In the genomic region with DNA sequence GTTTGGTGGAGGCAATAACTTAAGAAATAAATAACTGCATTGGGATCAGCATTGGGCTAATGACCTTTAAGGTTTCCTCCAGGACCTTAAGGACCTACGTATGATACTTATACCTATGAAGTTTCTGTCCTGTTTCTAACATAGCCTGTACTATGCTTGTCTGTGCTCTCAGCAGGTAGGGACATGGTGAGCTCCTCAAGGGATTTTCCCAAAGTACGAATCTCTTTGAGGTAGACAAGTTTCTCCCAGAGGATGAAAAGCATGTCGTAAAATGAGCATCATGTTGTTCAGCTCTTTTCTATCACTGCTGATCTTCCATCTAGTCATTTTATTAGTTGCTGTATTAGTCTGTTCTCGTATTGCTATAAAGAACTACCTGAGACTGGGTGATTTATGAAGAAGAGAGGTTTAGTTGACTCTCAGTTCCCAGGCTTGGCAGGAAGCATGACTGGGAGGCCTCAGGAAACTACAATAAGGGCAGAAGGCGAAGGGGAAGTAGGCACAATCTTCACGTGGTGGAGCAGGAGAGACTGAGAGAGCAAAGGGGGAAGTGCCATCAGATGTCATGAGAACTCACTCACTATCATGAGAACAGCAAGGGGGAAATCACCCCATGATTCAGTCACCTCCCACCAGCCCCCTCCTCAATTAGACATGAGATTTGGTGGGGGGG, we compare ENCODE assay signal across 14 cellular contexts.
DNase-seq lines count a peak whose midpoint lies in the region; ATAC-seq and TF ChIP-seq lines count a peak whose summit lies in the region.
"Had no signal": no experiment of that assay in that cellular context is flagged by ENCODE, and none has a peak within 500 bp of the region (broad histone marks: within the 10 kb centered on the region; RNA-seq: fewer than 3 reads in every experiment).

No MANE protein-coding gene starts in this region.

- no peak overlapping the region for H3K4me3 Mint-ChIP-seq in activated T-cell treated with anti-CD3 and anti-CD28 coated beads, Interleukin-2, amount 50 U/mL, for 24 hours

- H3K4me1 Mint-ChIP-seq in activated T-cell treated with anti-CD3 and anti-CD28 coated beads, Interleukin-2, amount 50 U/mL, for 24 hours (ENCODE audit: low read depth), result peaks cover 12% of the 10 kb centered on the region

- H3K9me3 ChIP-seq in neutrophil, result no peaks in the 10 kb centered on the region
- H3K9me3 ChIP-seq in effector memory CD4-positive, alpha-beta T cell (ENCODE audit: control insufficient read depth, low read length), result peaks cover 3% of the 10 kb centered on the region
- H3K9me3 ChIP-seq: uterus had no signal

- no peak overlapping the region for H3K4me3 ChIP-seq in GM12864 (ENCODE audit: low read depth, low read length)
- peak overlapping the region in 1 of 2 experiments; percentile 23 for H3K4me3 ChIP-seq in neutrophil (ENCODE audit: low read depth in 1 of 2, low read length in 1 of 2)
- H3K4me3 ChIP-seq in effector memory CD4-positive, alpha-beta T cell (ENCODE audit: insufficient read depth, low read depth, low read length, poor library complexity, severe bottlenecking), result no peak overlapping the region
- H3K4me3 ChIP-seq: uterus had no signal

- ATAC-seq in HG03108 (IDR thresholded peaks at IDR 0.05; ENCODE audit: unreplicated experiment) (no peak), HG03342 (IDR thresholded peaks at IDR 0.05; ENCODE audit: unreplicated experiment) (no peak)

- DNase-seq in GM12864 (ENCODE audit: low read depth) (peak; percentile 44), Kasumi-1 (lab: John Stamatoyannopoulos, UW) (peak; percentile 88), NCI-H2107 treated with DMSO at 0.1 percent for 48 hours (lab: John Stamatoyannopoulos, UW; ENCODE audit: unreplicated experiment) (no peak)
- no peak for DNase-seq in activated T-cell treated with anti-CD3 and anti-CD28 coated beads, Interleukin-2, amount 50 U/mL, for 24 hours
- DNase-seq in effector memory CD4-positive, alpha-beta T cell, result no peak
- DNase-seq: DMS 273 treated with DMSO at 0.1 percent for 48 hours, GOT3, NCI-H2029, occipital lobe, uterus had no signal

- peaks cover 10% of the 10 kb centered on the region for H3K9me3 Mint-ChIP-seq in activated T-cell treated with anti-CD3 and anti-CD28 coated beads, Interleukin-2, amount 50 U/mL, for 24 hours

- H3K27me3 ChIP-seq in neutrophil, result peaks cover 3% of the 10 kb centered on the region
- no peaks in the 10 kb centered on the region for H3K27me3 ChIP-seq in effector memory CD4-positive, alpha-beta T cell (replicated peaks; ENCODE audit: control insufficient read depth, insufficient read depth, low read length, poor library complexity, severe bottlenecking)
- H3K27me3 ChIP-seq: uterus had no signal

- no peaks in the 10 kb centered on the region for H3K36me3 Mint-ChIP-seq in activated T-cell treated with anti-CD3 and anti-CD28 coated beads, Interleukin-2, amount 50 U/mL, for 24 hours (ENCODE audit: low read depth)

- H3K36me3 ChIP-seq in neutrophil, result no peaks in the 10 kb centered on the region
- H3K36me3 ChIP-seq in effector memory CD4-positive, alpha-beta T cell (ENCODE audit: control insufficient read depth, insufficient read depth, low read length), result no peaks in the 10 kb centered on the region
- H3K36me3 ChIP-seq: uterus had no signal

- H3K27me3 Mint-ChIP-seq in activated T-cell treated with anti-CD3 and anti-CD28 coated beads, Interleukin-2, amount 50 U/mL, for 24 hours, result peaks cover 8% of the 10 kb centered on the region

- peak overlapping the region; percentile 90 for H3K27ac ChIP-seq in neutrophil
- no peak overlapping the region for H3K27ac ChIP-seq in effector memory CD4-positive, alpha-beta T cell (ENCODE audit: insufficient read depth, low read length, poor library complexity, severe bottlenecking)
- H3K27ac ChIP-seq: RWPE1, uterus had no signal

- H3K4me1 ChIP-seq in neutrophil (ENCODE audit: control insufficient read depth in 1 of 2, insufficient read depth in 1 of 2, low read depth in 1 of 2, low read length in 1 of 2), result peaks cover 14 to 19% of the 10 kb centered on the region in 2 experiments
- H3K4me1 ChIP-seq in effector memory CD4-positive, alpha-beta T cell (ENCODE audit: control insufficient read depth, insufficient read depth, low read length, poor library complexity, severe bottlenecking), result no peaks in the 10 kb centered on the region
- H3K4me1 ChIP-seq: uterus had no signal

- TF ChIP-seq CTCF in GM12864 (IDR thresholded peaks at IDR 0.05; ENCODE audit: low read depth, low read length, missing control alignments), result no peak
- peak; percentile 29 for TF ChIP-seq CTCF in neutrophil (IDR thresholded peaks at IDR 0.05)

- peak overlapping the region; percentile 55 for H3K27ac Mint-ChIP-seq in activated T-cell treated with anti-CD3 and anti-CD28 coated beads, Interleukin-2, amount 50 U/mL, for 24 hours

Comparison
In these comparisons a context has a peak if more than half of its experiments do, and no peak if none do; other contexts are left out.
1. DNase-seq: peak in GM12864 (single experiment) and Kasumi-1 (2 of 2); none in activated T-cell treated with anti-CD3 and anti-CD28 coated beads, Interleukin-2, amount 50 U/mL, for 24 hours (single experiment), effector memory CD4-positive, alpha-beta T cell (0 of 3) and NCI-H2107 treated with DMSO at 0.1 percent for 48 hours (single experiment).